ENCODE assay signal across 29 cellular contexts in genomic region chr4:105401278-105401677, GRCh38.
"Had no signal": no experiment of that assay in that cellular context is flagged by ENCODE, and none has a peak within 500 bp of the region (broad histone marks: within the 10 kb centered on the region; RNA-seq: fewer than 3 reads in every experiment).

No MANE protein-coding gene starts in this region.

- FAIRE-seq: bronchial epithelial cell had no signal

- ATAC-seq: activated CD4-positive, alpha-beta T cell treated with anti-CD3 and anti-CD28 coated beads for 36 hours; activated CD4-positive, CD25-positive, alpha-beta regulatory T cell treated with anti-CD3 and anti-CD28 coated beads, Interleukin-2, amount 50 U/mL, for 24 hours; activated CD8-positive, alpha-beta memory T cell treated with anti-CD3 and anti-CD28 coated beads, Interleukin-2, amount 10 ng/mL, durations not matched to agents 7 days and 5 days; activated CD8-positive, alpha-beta T cell treated with anti-CD3 and anti-CD28 coated beads, Interleukin-2, amount 10 ng/mL, durations not matched to agents 7 days and 5 days; activated naive CD8-positive, alpha-beta T cell treated with anti-CD3 and anti-CD28 coated beads, Interleukin-2, amount 50 U/mL, for 24 hours; T-helper 17 cell; WTC11 had no signal

- DNase-seq: activated CD4-positive, alpha-beta memory T cell treated with anti-CD3 and anti-CD28 coated beads, Interleukin-2, amount 10 ng/mL, durations not matched to agents 7 days and 5 days; activated CD4-positive, alpha-beta T cell treated with anti-CD3 and anti-CD28 coated beads for 1 hour; activated CD4-positive, alpha-beta T cell treated with anti-CD3 and anti-CD28 coated beads for 36 hours; activated CD4-positive, alpha-beta T cell treated with anti-CD3 and anti-CD28 coated beads for 48 hours; activated CD4-positive, alpha-beta T cell treated with anti-CD3 and anti-CD28 coated beads, Interleukin-2, amount 10 ng/mL, durations not matched to agents 7 days and 5 days; activated CD4-positive, alpha-beta T cell treated with anti-CD3 and anti-CD28 coated beads, Interleukin-2, amount 50 U/mL, for 48 hours; activated CD4-positive, CD25-positive, alpha-beta regulatory T cell; activated CD8-positive, alpha-beta memory T cell treated with anti-CD3 and anti-CD28 coated beads for 24 hours; activated CD8-positive, alpha-beta memory T cell treated with anti-CD3 and anti-CD28 coated beads, Interleukin-2, amount 10 ng/mL, durations not matched to agents 7 days and 5 days; activated CD8-positive, alpha-beta memory T cell treated with anti-CD3 and anti-CD28 coated beads, Interleukin-2, amount 50 U/mL, for 48 hours; activated CD8-positive, alpha-beta T cell treated with anti-CD3 and anti-CD28 coated beads, Interleukin-2, amount 10 ng/mL, durations not matched to agents 7 days and 5 days; activated effector memory CD4-positive, alpha-beta T cell treated with Interleukin-2 at 50 U/mL for 16 hours; activated gamma-delta T cell; activated naive CD4-positive, alpha-beta T cell treated with anti-CD3 and anti-CD28 coated beads, Interleukin-2, amount 10 ng/mL, durations not matched to agents 7 days and 5 days; activated naive CD4-positive, alpha-beta T cell treated with Interleukin-2 at 50 U/mL for 16 hours; activated naive CD8-positive, alpha-beta T cell treated with anti-CD3 and anti-CD28 coated beads, Interleukin-2, amount 10 ng/mL, durations not matched to agents 7 days and 5 days; activated naive CD8-positive, alpha-beta T cell treated with anti-CD3 and anti-CD28 coated beads, Interleukin-2, amount 50 U/mL, for 24 hours; activated T-cell treated with anti-CD3 and anti-CD28 coated beads, Interleukin-2, amount 50 U/mL, for 24 hours; activated T-cell treated with anti-CD3 and anti-CD28 coated beads, Interleukin-2, amount 50 U/mL, for 48 hours; amygdala; anterior cingulate cortex; caudate nucleus; cerebellar nuclear complex; colonic mucosa; T-helper 17 cell; WERI-Rb-1 had no signal
